ENCODE assay signal across 2 cellular contexts in genomic region chr4:30790998-30791397, GRCh38.
TF ChIP-seq lines count a peak whose summit lies in the region.

No MANE protein-coding gene starts in this region.

TF ChIP-seq in HCT116, 20 proteins besides CTCF, POLR2A, EP300 and RAD21 (continued from another document):
- TF ChIP-seq POLR2AphosphoS5 (IDR thresholded peaks at IDR 0.05; ENCODE audit: low read depth, low read length): no peak
- no peak for TF ChIP-seq MAX (IDR thresholded peaks at IDR 0.05)
- TF ChIP-seq ZFX (IDR thresholded peaks at IDR 0.05): no peak
- TF ChIP-seq SP1 (IDR thresholded peaks at IDR 0.05; ENCODE audit: low read depth): no peak
- no peak for TF ChIP-seq EGR1 (IDR thresholded peaks at IDR 0.05; ENCODE audit: low read depth)
- TF ChIP-seq CBX3 (IDR thresholded peaks at IDR 0.05; ENCODE audit: low read depth): no peak
- TF ChIP-seq ELF1 (IDR thresholded peaks at IDR 0.05; ENCODE audit: borderline replicate concordance, low read depth): no peak

TF ChIP-seq in SK-N-SH treated with all-trans-retinoic acid at 6 μM for 48 hours, 23 proteins besides CTCF, POLR2A, EP300 and RAD21 (continued from another document):
- TF ChIP-seq CREB5 (CRISPR knock-in tag; IDR thresholded peaks at IDR 0.05; ENCODE audit: low read depth) (no peak), ZNF8 (CRISPR knock-in tag; IDR thresholded peaks at IDR 0.05) (no peak), POU6F1 (CRISPR knock-in tag; IDR thresholded peaks at IDR 0.05; ENCODE audit: borderline replicate concordance, low read depth) (no peak)
